Comparison of ENCODE assay signal across 9 cellular contexts in genomic region chr6:15431762-15432495, GRCh38.
DNase-seq lines count a peak whose midpoint lies in the region; ATAC-seq, FAIRE-seq and TF ChIP-seq lines count a peak whose summit lies in the region.
"Had no signal": no experiment of that assay in that cellular context is flagged by ENCODE, and none has a peak within 500 bp of the region (broad histone marks: within the 10 kb centered on the region; RNA-seq: fewer than 3 reads in every experiment).

No MANE protein-coding gene starts in this region.

- CTCF ChIA-PET in activated CD8-positive, alpha-beta T cell treated with anti-CD3 and anti-CD28 coated beads, Interleukin-2, amount 10 ng/mL, durations not matched to agents 7 days and 5 days (lab: Charles Lee) = interaction anchor here (0.8 to 2.8 kb wide), 3 partner anchors 11 to 32 kb away, joined by 3 to 22 read pairs (median 5); no protein-coding TSS in a partner anchor

- no peak for DNase-seq in activated naive CD8-positive, alpha-beta T cell treated with anti-CD3 and anti-CD28 coated beads for 36 hours
- no peak for DNase-seq in activated CD8-positive, alpha-beta T cell treated with anti-CD3 and anti-CD28 coated beads, Interleukin-2, amount 10 ng/mL, durations not matched to agents 7 days and 5 days
- DNase-seq in iris pigment epithelial cell (ENCODE audit: low read depth) (peak; percentile 43), stomach (no peak), activated gamma-delta T cell treated with Interleukin-2 at 50 U/mL for 16 hours (no peak), H54 (ENCODE audit: insufficient read length, low spot score) (no peak)
- DNase-seq: NCI-H2029 had no signal

- no peaks in the 10 kb centered on the region for H3K27me3 ChIP-seq in stomach

- H3K9me3 Mint-ChIP-seq in activated naive CD8-positive, alpha-beta T cell (ENCODE audit: low read depth) = no peaks in the 10 kb centered on the region
- peaks cover 12% of the 10 kb centered on the region for H3K9me3 Mint-ChIP-seq in activated naive CD8-positive, alpha-beta T cell treated with anti-CD3 and anti-CD28 coated beads for 36 hours
- H3K9me3 Mint-ChIP-seq in activated CD8-positive, alpha-beta T cell treated with anti-CD3 and anti-CD28 coated beads, Interleukin-2, amount 10 ng/mL, durations not matched to agents 7 days and 5 days (ENCODE audit: insufficient read depth) = peaks cover 7% of the 10 kb centered on the region

- no peak for TF ChIP-seq EP300 in stomach (IDR thresholded peaks at IDR 0.05)

- TF ChIP-seq CTCF in stomach (IDR thresholded peaks at IDR 0.05) = no peak

- no peak for ATAC-seq in activated CD8-positive, alpha-beta T cell treated with anti-CD3 and anti-CD28 coated beads, Interleukin-2, amount 10 ng/mL, durations not matched to agents 7 days and 5 days
- no peak for ATAC-seq in HG02610 (IDR thresholded peaks at IDR 0.05; ENCODE audit: unreplicated experiment)

- intact Hi-C loops in stomach (cut with DNase I; ENCODE audit: low total_unique reads) = no loop called here

- H3K4me1 Mint-ChIP-seq in activated naive CD8-positive, alpha-beta T cell (ENCODE audit: low read depth) = peaks cover 88% of the 10 kb centered on the region
- peaks cover 81% of the 10 kb centered on the region for H3K4me1 Mint-ChIP-seq in activated naive CD8-positive, alpha-beta T cell treated with anti-CD3 and anti-CD28 coated beads for 36 hours
- H3K4me1 Mint-ChIP-seq in activated CD8-positive, alpha-beta T cell treated with anti-CD3 and anti-CD28 coated beads, Interleukin-2, amount 10 ng/mL, durations not matched to agents 7 days and 5 days (ENCODE audit: low read depth) = peaks cover 84% of the 10 kb centered on the region

- POLR2A ChIA-PET in activated CD8-positive, alpha-beta T cell treated with anti-CD3 and anti-CD28 coated beads, Interleukin-2, amount 10 ng/mL, durations not matched to agents 7 days and 5 days (lab: Charles Lee) = interaction anchor here (1.5 kb wide), 1 partner anchor 10 kb away, joined by 5 read pairs; no protein-coding TSS in a partner anchor

- no peaks in the 10 kb centered on the region for H3K36me3 ChIP-seq in stomach

- no peaks in the 10 kb centered on the region for H3K27me3 Mint-ChIP-seq in activated naive CD8-positive, alpha-beta T cell
- no peaks in the 10 kb centered on the region for H3K27me3 Mint-ChIP-seq in activated naive CD8-positive, alpha-beta T cell treated with anti-CD3 and anti-CD28 coated beads for 36 hours
- no peaks in the 10 kb centered on the region for H3K27me3 Mint-ChIP-seq in activated CD8-positive, alpha-beta T cell treated with anti-CD3 and anti-CD28 coated beads, Interleukin-2, amount 10 ng/mL, durations not matched to agents 7 days and 5 days (ENCODE audit: low read depth)

- TF ChIP-seq POLR2A in stomach (IDR thresholded peaks at IDR 0.05) (no peak), H54 (IDR thresholded peaks at IDR 0.05; ENCODE audit: low read depth, low read length) (no peak)

- H3K27ac Mint-ChIP-seq in activated naive CD8-positive, alpha-beta T cell = peak overlapping the region; percentile 41
- no peak overlapping the region for H3K27ac Mint-ChIP-seq in activated naive CD8-positive, alpha-beta T cell treated with anti-CD3 and anti-CD28 coated beads for 36 hours
- H3K27ac Mint-ChIP-seq in activated CD8-positive, alpha-beta T cell treated with anti-CD3 and anti-CD28 coated beads, Interleukin-2, amount 10 ng/mL, durations not matched to agents 7 days and 5 days = peak overlapping the region; percentile 61

- no peak overlapping the region for H3K4me3 Mint-ChIP-seq in activated naive CD8-positive, alpha-beta T cell
- H3K4me3 Mint-ChIP-seq in activated naive CD8-positive, alpha-beta T cell treated with anti-CD3 and anti-CD28 coated beads for 36 hours = no peak overlapping the region
- no peak overlapping the region for H3K4me3 Mint-ChIP-seq in activated CD8-positive, alpha-beta T cell treated with anti-CD3 and anti-CD28 coated beads, Interleukin-2, amount 10 ng/mL, durations not matched to agents 7 days and 5 days

- H3K4me1 ChIP-seq in stomach = peaks cover 37 to 77% (median 57%) of the 10 kb centered on the region in 4 donors

- H3K4me3 ChIP-seq in stomach = no peak overlapping the region

- FAIRE-seq in H54 (lab: Jason Lieb, UNC) = no peak

- WGBS in stomach, 5 donors = 47 to 74% (median 65%) methylated on average over 10 of the region's 10 CpGs

- H3K9me3 ChIP-seq in stomach = peaks cover 0 to 8% (median 2%) of the 10 kb centered on the region in 4 donors

- H3K27ac ChIP-seq in stomach = peak overlapping the region in 3 of 5 donors; percentile 16 to 43 (median 19)

- H3K36me3 Mint-ChIP-seq in activated naive CD8-positive, alpha-beta T cell = peaks cover 5% of the 10 kb centered on the region
- H3K36me3 Mint-ChIP-seq in activated naive CD8-positive, alpha-beta T cell treated with anti-CD3 and anti-CD28 coated beads for 36 hours = peaks cover 53% of the 10 kb centered on the region
- H3K36me3 Mint-ChIP-seq in activated CD8-positive, alpha-beta T cell treated with anti-CD3 and anti-CD28 coated beads, Interleukin-2, amount 10 ng/mL, durations not matched to agents 7 days and 5 days (ENCODE audit: low read depth) = peaks cover 41% of the 10 kb centered on the region
